28 cellular contexts compared by ENCODE assay signal in the genomic region with DNA sequence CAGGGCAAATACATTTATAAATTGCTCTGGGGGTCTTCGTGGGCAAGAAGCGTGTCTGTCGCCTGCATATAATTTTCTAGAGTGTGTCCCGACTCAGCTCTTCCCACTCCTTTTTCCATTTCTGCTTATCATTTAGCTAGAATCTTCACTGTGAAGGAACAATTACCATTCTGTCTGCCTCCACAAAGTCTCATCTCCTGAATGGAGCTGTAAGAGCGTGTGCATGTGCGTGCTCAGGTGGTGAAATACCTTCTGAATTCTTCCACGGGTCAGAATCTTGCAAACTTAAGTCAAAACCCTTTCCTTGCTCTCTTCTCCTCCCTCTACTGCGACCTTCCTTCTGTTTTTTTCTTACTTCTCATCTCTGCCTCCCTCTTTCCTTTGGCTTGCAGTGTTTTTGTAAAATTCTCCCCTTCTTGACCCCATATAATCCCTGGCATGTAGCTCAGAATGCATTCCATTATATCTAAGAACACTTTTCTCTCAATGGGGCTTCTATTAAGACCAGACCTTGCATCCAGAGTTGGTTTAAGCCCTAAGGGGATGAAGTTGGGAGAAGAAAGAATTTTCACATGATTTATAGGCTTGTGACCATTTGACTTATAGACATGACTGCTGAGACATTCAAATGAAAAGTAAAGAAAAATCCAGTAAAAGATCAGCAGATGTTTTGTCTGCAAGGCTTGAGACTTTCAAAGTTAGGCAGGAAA. TPM values are rescaled to one million over a fixed set of nuclear protein-coding genes. Genes with fewer than 3 reads are reported as not detected.
DNase-seq lines count a peak whose midpoint lies in the region; ATAC-seq, FAIRE-seq and TF ChIP-seq lines count a peak whose summit lies in the region.
"Had no signal": no experiment of that assay in that cellular context is flagged by ENCODE, and none has a peak within 500 bp of the region (broad histone marks: within the 10 kb centered on the region; RNA-seq: fewer than 3 reads in every experiment).

No MANE protein-coding gene starts in this region.

- POLR2A ChIA-PET in A549 (lab: Yijun Ruan, JAX): no interaction called here

- 93% methylated on average over 8 of the region's 8 CpGs for WGBS in A549 (ENCODE audit: missing lambda C conversion rate)

- in situ Hi-C loops in SK-MEL-5 (cut with HindIII; ENCODE audit: low pct_unique_long_range_greater_than_20kb, low sequenced_read_pairs): no loop called here

- FAIRE-seq in A549 (lab: Jason Lieb, UNC): peak; percentile 36
- FAIRE-seq: RCC 7860 had no signal

- DNase-seq in A549 (ENCODE audit: low read depth in 1 of 2, low spot score in 1 of 2): no peak
- DNase-seq in GM04504 (ENCODE audit: low read depth): peak; percentile 53
- peak; percentile 100 for DNase-seq in SK-MEL-5 (ENCODE audit: low read depth, low spot score)
- peak; percentile 67 for DNase-seq in fibroblast of the conjunctiva (ENCODE audit: low read depth)
- no peak for DNase-seq in COR-L47 (lab: John Stamatoyannopoulos, UW)
- no peak for DNase-seq in NCI-H2081 treated with DMSO at 0.1 percent for 48 hours (lab: John Stamatoyannopoulos, UW)
- DNase-seq: activated CD8-positive, alpha-beta T cell treated with anti-CD3 and anti-CD28 coated beads for 36 hours; activated effector memory CD4-positive, alpha-beta T cell treated with anti-CD3 and anti-CD28 coated beads, Interleukin-2, amount 50 U/mL, for 16 hours; activated naive CD8-positive, alpha-beta T cell treated with anti-CD3 and anti-CD28 coated beads, Interleukin-2, amount 50 U/mL, for 24 hours; activated T-cell treated with anti-CD3 and anti-CD28 coated beads for 4 hours; brain microvascular endothelial cell; C1 segment of cervical spinal cord; immature natural killer cell; Kasumi-1; left lung; NCI-H1105; NCI-H510A; nephron progenitor cell; stimulated activated CD4-positive, alpha-beta T cell treated with anti-CD3 and anti-CD28 coated beads, Interleukin-15, amount 100 ng/mL, for 24 hours; T1000 had no signal

- TF ChIP-seq EP300 in A549 (IDR thresholded peaks at IDR 0.05): no peak

- no peak for TF ChIP-seq RAD21 in A549 (conservative IDR thresholded peaks at IDR 0.05 in 1 of 2, IDR thresholded peaks at IDR 0.05 in 1 of 2)

- H3K9me3 ChIP-seq in A549: no peaks in the 10 kb centered on the region
- H3K9me3 ChIP-seq: left lung had no signal

- TF ChIP-seq CTCF in A549 (IDR thresholded peaks at IDR 0.05): no peak

- H3K4me1 ChIP-seq in A549: peaks cover 65% of the 10 kb centered on the region

- H3K27ac ChIP-seq in A549: peak overlapping the region; percentile 24 to 29; a peak in 3 of 6 replicates
- H3K27ac ChIP-seq: brain microvascular endothelial cell, left lung had no signal

- CTCF ChIA-PET in A549 (lab: Yijun Ruan, JAX): interaction anchor here (1.5 kb wide), 1 partner anchor 84 kb away, joined by 4 read pairs; no protein-coding TSS in a partner anchor

- no peak overlapping the region for H3K4me3 ChIP-seq in A549
- H3K4me3 ChIP-seq: left lung had no signal

- TF ChIP-seq POLR2A in A549 (IDR thresholded peaks at IDR 0.05; ENCODE audit: low read length): no peak

- peak overlapping the region; percentile 37; the same call in 2 of the 3 replicates for H3K4me2 ChIP-seq in A549

- ATAC-seq in A549 (no peak), HG03159 (IDR thresholded peaks at IDR 0.05; ENCODE audit: unreplicated experiment) (no peak), GM19324 (IDR thresholded peaks at IDR 0.05; ENCODE audit: low FRiP score, unreplicated experiment) (no peak)
- ATAC-seq: activated CD8-positive, alpha-beta T cell treated with anti-CD3 and anti-CD28 coated beads for 36 hours; activated naive CD8-positive, alpha-beta T cell treated with anti-CD3 and anti-CD28 coated beads, Interleukin-2, amount 50 U/mL, for 24 hours; HCT116; sciatic nerve; SK-N-SH treated with all-trans-retinoic acid at 6 μM for 48 hours had no signal

TF ChIP-seq in A549, 52 proteins besides CTCF, POLR2A, EP300 and RAD21:
- TF ChIP-seq HOXA7 (CRISPR knock-in tag; IDR thresholded peaks at IDR 0.05) (no peak), MAX (IDR thresholded peaks at IDR 0.05) (no peak), RNF2 (IDR thresholded peaks at IDR 0.05; ENCODE audit: borderline replicate concordance, low read depth) (no peak), CEBPB (IDR thresholded peaks at IDR 0.05) (no peak), HDAC2 (IDR thresholded peaks at IDR 0.05) (no peak), JUN (IDR thresholded peaks at IDR 0.05) (no peak)
- TF ChIP-seq, protein P1, sequence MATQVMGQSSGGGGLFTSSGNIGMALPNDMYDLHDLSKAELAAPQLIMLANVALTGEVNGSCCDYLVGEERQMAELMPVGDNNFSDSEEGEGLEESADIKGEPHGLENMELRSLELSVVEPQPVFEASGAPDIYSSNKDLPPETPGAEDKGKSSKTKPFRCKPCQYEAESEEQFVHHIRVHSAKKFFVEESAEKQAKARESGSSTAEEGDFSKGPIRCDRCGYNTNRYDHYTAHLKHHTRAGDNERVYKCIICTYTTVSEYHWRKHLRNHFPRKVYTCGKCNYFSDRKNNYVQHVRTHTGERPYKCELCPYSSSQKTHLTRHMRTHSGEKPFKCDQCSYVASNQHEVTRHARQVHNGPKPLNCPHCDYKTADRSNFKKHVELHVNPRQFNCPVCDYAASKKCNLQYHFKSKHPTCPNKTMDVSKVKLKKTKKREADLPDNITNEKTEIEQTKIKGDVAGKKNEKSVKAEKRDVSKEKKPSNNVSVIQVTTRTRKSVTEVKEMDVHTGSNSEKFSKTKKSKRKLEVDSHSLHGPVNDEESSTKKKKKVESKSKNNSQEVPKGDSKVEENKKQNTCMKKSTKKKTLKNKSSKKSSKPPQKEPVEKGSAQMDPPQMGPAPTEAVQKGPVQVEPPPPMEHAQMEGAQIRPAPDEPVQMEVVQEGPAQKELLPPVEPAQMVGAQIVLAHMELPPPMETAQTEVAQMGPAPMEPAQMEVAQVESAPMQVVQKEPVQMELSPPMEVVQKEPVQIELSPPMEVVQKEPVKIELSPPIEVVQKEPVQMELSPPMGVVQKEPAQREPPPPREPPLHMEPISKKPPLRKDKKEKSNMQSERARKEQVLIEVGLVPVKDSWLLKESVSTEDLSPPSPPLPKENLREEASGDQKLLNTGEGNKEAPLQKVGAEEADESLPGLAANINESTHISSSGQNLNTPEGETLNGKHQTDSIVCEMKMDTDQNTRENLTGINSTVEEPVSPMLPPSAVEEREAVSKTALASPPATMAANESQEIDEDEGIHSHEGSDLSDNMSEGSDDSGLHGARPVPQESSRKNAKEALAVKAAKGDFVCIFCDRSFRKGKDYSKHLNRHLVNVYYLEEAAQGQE (IDR thresholded peaks at IDR 0.05): no peak

RNA-seq across cellular contexts. Expression of gene GSG1, which starts 25.0 kb away (rescaled TPM):
- polyA plus RNA-seq in A549 (2011; rRNA removed) (not detected in 2 replicates), A549 (2017; fragmentation: RNase III; extraction: RNeasy Plus Mini Kit Qiagen cat#74134 plus additional on column Dnase treatment) (0.06 to 0.26 TPM (median 0.16 TPM) in 3 replicates)
- 0.06 and 0.09 TPM in 2 replicates for polyA plus RNA-seq in A549 (2012; cell fraction: cytosol; rRNA removed)
- 0.07 and 0.10 TPM in 2 replicates for polyA plus RNA-seq in A549 (2012; cell fraction: nucleus; rRNA removed)
- 0.25 TPM in 1 of 2 replicates, not detected in the other for polyA minus RNA-seq in A549 (2011; rRNA and poly(A)+ RNA removed)
- not detected in 2 replicates for total RNA-seq in SK-MEL-5 (2014; rRNA removed; shearing (Covaris generic))
- polyA plus RNA-seq in SK-MEL-5 (2015; cell fraction: cytosol; rRNA removed): not detected in 2 replicates
- not detected in 2 replicates for polyA plus RNA-seq in SK-MEL-5 (2015; cell fraction: nucleus; rRNA removed)
- total RNA-seq: activated CD8-positive, alpha-beta T cell treated with anti-CD3 and anti-CD28 coated beads for 36 hours; mononuclear cell; sciatic nerve; ureter had no signal

Comparison
In these comparisons a context has a peak if more than half of its experiments do, and no peak if none do; other contexts are left out.
1. DNase-seq: peak in GM04504 (single experiment), SK-MEL-5 (single experiment) and fibroblast of the conjunctiva (single experiment); none in A549 (0 of 2), COR-L47 (single experiment) and NCI-H2081 treated with DMSO at 0.1 percent for 48 hours (single experiment).